1 cellular context compared by ENCODE assay signal in genomic region chr2:180656455-180656847, GRCh38.
TF ChIP-seq lines count a peak whose summit lies in the region.

No MANE protein-coding gene starts in this region.

TF ChIP-seq in WTC11, 78 proteins besides CTCF, POLR2A, EP300 and RAD21 (continued from another document):
- no peak for TF ChIP-seq AFF4 (CRISPR knock-in tag; IDR thresholded peaks at IDR 0.05; ENCODE audit: borderline replicate concordance)
- no peak for TF ChIP-seq SP1 (CRISPR knock-in tag; conservative IDR thresholded peaks at IDR 0.05)
- no peak for TF ChIP-seq JUN (CRISPR knock-in tag; IDR thresholded peaks at IDR 0.05)
- TF ChIP-seq, protein P1, sequence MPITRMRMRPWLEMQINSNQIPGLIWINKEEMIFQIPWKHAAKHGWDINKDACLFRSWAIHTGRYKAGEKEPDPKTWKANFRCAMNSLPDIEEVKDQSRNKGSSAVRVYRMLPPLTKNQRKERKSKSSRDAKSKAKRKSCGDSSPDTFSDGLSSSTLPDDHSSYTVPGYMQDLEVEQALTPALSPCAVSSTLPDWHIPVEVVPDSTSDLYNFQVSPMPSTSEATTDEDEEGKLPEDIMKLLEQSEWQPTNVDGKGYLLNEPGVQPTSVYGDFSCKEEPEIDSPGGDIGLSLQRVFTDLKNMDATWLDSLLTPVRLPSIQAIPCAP (CRISPR knock-in tag; IDR thresholded peaks at IDR 0.05) = no peak
- no peak for TF ChIP-seq PRRX2 (CRISPR knock-in tag; IDR thresholded peaks at IDR 0.05)
- TF ChIP-seq TEAD4 (CRISPR knock-in tag; IDR thresholded peaks at IDR 0.05) = no peak
- TF ChIP-seq, protein P2, sequence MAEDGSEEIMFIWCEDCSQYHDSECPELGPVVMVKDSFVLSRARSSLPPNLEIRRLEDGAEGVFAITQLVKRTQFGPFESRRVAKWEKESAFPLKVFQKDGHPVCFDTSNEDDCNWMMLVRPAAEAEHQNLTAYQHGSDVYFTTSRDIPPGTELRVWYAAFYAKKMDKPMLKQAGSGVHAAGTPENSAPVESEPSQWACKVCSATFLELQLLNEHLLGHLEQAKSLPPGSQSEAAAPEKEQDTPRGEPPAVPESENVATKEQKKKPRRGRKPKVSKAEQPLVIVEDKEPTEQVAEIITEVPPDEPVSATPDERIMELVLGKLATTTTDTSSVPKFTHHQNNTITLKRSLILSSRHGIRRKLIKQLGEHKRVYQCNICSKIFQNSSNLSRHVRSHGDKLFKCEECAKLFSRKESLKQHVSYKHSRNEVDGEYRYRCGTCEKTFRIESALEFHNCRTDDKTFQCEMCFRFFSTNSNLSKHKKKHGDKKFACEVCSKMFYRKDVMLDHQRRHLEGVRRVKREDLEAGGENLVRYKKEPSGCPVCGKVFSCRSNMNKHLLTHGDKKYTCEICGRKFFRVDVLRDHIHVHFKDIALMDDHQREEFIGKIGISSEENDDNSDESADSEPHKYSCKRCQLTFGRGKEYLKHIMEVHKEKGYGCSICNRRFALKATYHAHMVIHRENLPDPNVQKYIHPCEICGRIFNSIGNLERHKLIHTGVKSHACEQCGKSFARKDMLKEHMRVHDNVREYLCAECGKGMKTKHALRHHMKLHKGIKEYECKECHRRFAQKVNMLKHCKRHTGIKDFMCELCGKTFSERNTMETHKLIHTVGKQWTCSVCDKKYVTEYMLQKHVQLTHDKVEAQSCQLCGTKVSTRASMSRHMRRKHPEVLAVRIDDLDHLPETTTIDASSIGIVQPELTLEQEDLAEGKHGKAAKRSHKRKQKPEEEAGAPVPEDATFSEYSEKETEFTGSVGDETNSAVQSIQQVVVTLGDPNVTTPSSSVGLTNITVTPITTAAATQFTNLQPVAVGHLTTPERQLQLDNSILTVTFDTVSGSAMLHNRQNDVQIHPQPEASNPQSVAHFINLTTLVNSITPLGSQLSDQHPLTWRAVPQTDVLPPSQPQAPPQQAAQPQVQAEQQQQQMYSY (CRISPR knock-in tag; IDR thresholded peaks at IDR 0.05) = no peak
- TF ChIP-seq ZNF423 (CRISPR knock-in tag; IDR thresholded peaks at IDR 0.05) = no peak
- no peak for TF ChIP-seq ZNF121 (CRISPR knock-in tag; IDR thresholded peaks at IDR 0.05)
